16 cellular contexts compared by ENCODE assay signal in the genomic region with DNA sequence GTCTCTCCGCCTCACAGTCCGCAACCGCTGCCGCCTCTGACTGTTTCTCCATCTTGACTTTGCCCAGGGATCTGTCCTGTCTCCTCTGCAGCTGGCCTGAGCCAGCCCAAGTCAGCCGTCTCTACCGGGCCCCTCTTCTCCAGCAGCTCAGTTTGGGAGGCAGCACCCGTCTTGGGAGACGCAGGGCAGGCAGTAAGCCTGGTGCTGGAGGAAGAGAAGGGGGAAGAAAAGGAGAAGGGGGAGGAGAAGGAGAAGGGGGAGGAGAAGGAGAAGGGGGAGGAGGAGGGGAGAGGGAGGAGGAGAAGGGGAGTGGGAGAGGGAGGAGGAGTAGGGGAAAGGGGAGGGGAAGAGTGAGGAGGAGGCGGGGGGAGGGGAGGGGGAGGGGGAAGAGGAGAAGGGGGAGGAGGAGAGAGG. TPM values are rescaled to one million over a fixed set of nuclear protein-coding genes. Genes with fewer than 3 reads are reported as not detected.
DNase-seq lines count a peak whose midpoint lies in the region; ATAC-seq and TF ChIP-seq lines count a peak whose summit lies in the region.
"Had no signal": no experiment of that assay in that cellular context is flagged by ENCODE, and none has a peak within 500 bp of the region (broad histone marks: within the 10 kb centered on the region; RNA-seq: fewer than 3 reads in every experiment).

No MANE protein-coding gene starts in this region.

- no peaks in the 10 kb centered on the region for H3K9me3 Mint-ChIP-seq in GM23338
- H3K9me3 Mint-ChIP-seq: activated naive CD4-positive, alpha-beta T cell treated with anti-CD3 and anti-CD28 coated beads, Interleukin-2, amount 50 U/mL, for 24 hours had no signal

- H3K9me3 ChIP-seq in neuron (ENCODE audit: low read length) (no peaks in the 10 kb centered on the region), lower lobe of right lung (no peaks in the 10 kb centered on the region), thyroid gland (no peaks in the 10 kb centered on the region)
- H3K9me3 ChIP-seq: stomach had no signal

- H3K36me3 Mint-ChIP-seq in GM23338 (ENCODE audit: low read depth) = no peaks in the 10 kb centered on the region
- H3K36me3 Mint-ChIP-seq: activated naive CD4-positive, alpha-beta T cell treated with anti-CD3 and anti-CD28 coated beads, Interleukin-2, amount 50 U/mL, for 24 hours had no signal

- H3K9me2 ChIP-seq in GM23338 (ENCODE audit: insufficient read depth) = no peaks in the 10 kb centered on the region

- no peak for TF ChIP-seq POLR2A in thyroid gland (IDR thresholded peaks at IDR 0.05)

- peaks cover 11% of the 10 kb centered on the region; the same call in 1 of the 2 replicates for H3K4me1 ChIP-seq in GM23338 (ENCODE audit: insufficient read depth)
- H3K4me1 ChIP-seq in neuron (ENCODE audit: insufficient read depth, low read length) = peaks cover 12% of the 10 kb centered on the region
- H3K4me1 ChIP-seq in lower lobe of right lung = no peaks in the 10 kb centered on the region
- no peaks in the 10 kb centered on the region for H3K4me1 ChIP-seq in thyroid gland

- H3K4me3 ChIP-seq in GM23338 (peak overlapping the region; percentile 76), neuron (ENCODE audit: low read length) (peak overlapping the region; percentile 44), lower lobe of right lung (no peak overlapping the region), thyroid gland (replicated peaks in 1 of 3) (no peak overlapping the region)

- H3K36me3 ChIP-seq in GM23338 (ENCODE audit: insufficient read depth) (no peaks in the 10 kb centered on the region), neuron (ENCODE audit: insufficient read depth, low read length) (no peaks in the 10 kb centered on the region), lower lobe of right lung (no peaks in the 10 kb centered on the region), thyroid gland (no peaks in the 10 kb centered on the region)
- H3K36me3 ChIP-seq: stomach had no signal

- no peaks in the 10 kb centered on the region for H3K79me2 ChIP-seq in GM23338 (replicated peaks; ENCODE audit: insufficient read depth)

- peak overlapping the region; percentile 90 for H3K4me2 ChIP-seq in GM23338

- ATAC-seq in GM23338 = peak; percentile 86
- ATAC-seq in GM21367 (IDR thresholded peaks at IDR 0.05; ENCODE audit: unreplicated experiment) = no peak
- no peak for ATAC-seq in lower lobe of right lung
- no peak for ATAC-seq in HG03280 (IDR thresholded peaks at IDR 0.05; ENCODE audit: unreplicated experiment)
- ATAC-seq: activated CD4-positive, alpha-beta T cell treated with anti-CD3 and anti-CD28 coated beads for 36 hours had no signal

- H3K4me1 Mint-ChIP-seq in GM23338 = peaks cover 15% of the 10 kb centered on the region
- H3K4me1 Mint-ChIP-seq: activated CD4-positive, alpha-beta T cell treated with anti-CD3 and anti-CD28 coated beads for 36 hours; activated naive CD4-positive, alpha-beta T cell treated with anti-CD3 and anti-CD28 coated beads, Interleukin-2, amount 50 U/mL, for 24 hours had no signal

- peak overlapping the region; percentile 73 for H3K27ac Mint-ChIP-seq in GM23338
- H3K27ac Mint-ChIP-seq: activated CD4-positive, alpha-beta T cell treated with anti-CD3 and anti-CD28 coated beads for 36 hours; activated naive CD4-positive, alpha-beta T cell treated with anti-CD3 and anti-CD28 coated beads, Interleukin-2, amount 50 U/mL, for 24 hours had no signal

- H3K27ac ChIP-seq in GM23338 (ENCODE audit: low read depth) (no peak overlapping the region; the same call in 1 of the 2 replicates), angular gyrus (ENCODE audit: low read depth, low read length) (peak overlapping the region; percentile 10), lower lobe of right lung (no peak overlapping the region), thyroid gland (no peak overlapping the region)

- TF ChIP-seq CTCF in GM23338 (conservative IDR thresholded peaks at IDR 0.05; ENCODE audit: low read depth in 2 of 2) (no peak), lower lobe of right lung (IDR thresholded peaks at IDR 0.05) (no peak), thyroid gland (IDR thresholded peaks at IDR 0.05) (no peak)

- intact Hi-C loops in lower lobe of right lung (cut with DNase I) (no loop called here), thyroid gland (cut with DNase I) (no loop called here)

- H3K27me3 Mint-ChIP-seq in GM23338 (ENCODE audit: insufficient read depth, low read depth, poor library complexity) = peaks cover 17% of the 10 kb centered on the region

- H3K4me3 Mint-ChIP-seq in GM23338 = peak overlapping the region; percentile 71
- H3K4me3 Mint-ChIP-seq: activated CD4-positive, alpha-beta T cell treated with anti-CD3 and anti-CD28 coated beads for 36 hours; activated naive CD4-positive, alpha-beta T cell treated with anti-CD3 and anti-CD28 coated beads, Interleukin-2, amount 50 U/mL, for 24 hours had no signal

- DNase-seq in GM23338 (ENCODE audit: low spot score) (peak; percentile 72), iPS DF 4.7 (ENCODE audit: extremely low read depth, low spot score) (peak; percentile 36), lower lobe of right lung (no peak), thyroid gland (no peak)
- DNase-seq: activated CD4-positive, alpha-beta T cell treated with anti-CD3 and anti-CD28 coated beads for 36 hours; activated CD8-positive, alpha-beta memory T cell treated with anti-CD3 and anti-CD28 coated beads, Interleukin-2, amount 50 U/mL, for 48 hours; foreskin fibroblast; NK-92 treated with Interleukin-12 subunit alpha and Interleukin-12 subunit beta, amount 100 ng/mL, for 24 hours; SHP77 treated with DMSO at 0.1 percent for 48 hours; stomach; T-helper 2 cell had no signal

- WGBS in thyroid gland, 2 donors = 45 to 52% methylated on average over 9 of the region's 9 CpGs

- H4K20me1 ChIP-seq in GM23338 (replicated peaks; ENCODE audit: insufficient read depth) = no peaks in the 10 kb centered on the region

- H3F3A ChIP-seq in GM23338 (replicated peaks; ENCODE audit: low read depth) = no peaks in the 10 kb centered on the region

- H3K27me3 ChIP-seq in GM23338 (ENCODE audit: insufficient read depth) (no peaks in the 10 kb centered on the region), neuron (ENCODE audit: insufficient read depth, low read length) (no peaks in the 10 kb centered on the region), lower lobe of right lung (ENCODE audit: low read depth) (no peaks in the 10 kb centered on the region), thyroid gland (no peaks in the 10 kb centered on the region)

- H2AFZ ChIP-seq in GM23338 (peak overlapping the region; percentile 98), neuron (ENCODE audit: low read depth, low read length) (peak overlapping the region; percentile 7)

RNA-seq across cellular contexts. Expression of a gene that starts 36.0 kb away (rescaled TPM):
- 4.2 and 5.5 TPM in 2 replicates for total RNA-seq in GM23338 (2014; rRNA removed; shearing (Covaris generic))
- 1.3 and 1.8 TPM in 2 replicates for polyA plus RNA-seq in GM23338 (2016; fragmentation: Nextera tagmentation; extraction: Ambion mirVana)
- total RNA-seq in lower lobe of right lung = 0.92 TPM
- total RNA-seq in thyroid gland = 1 to 10 TPM; 1.2 to 4.6 (median 1.9) TPM

Comparison
In these comparisons a context has a peak if more than half of its experiments do, and no peak if none do; other contexts are left out.
1. DNase-seq: peak in GM23338 (single experiment) and iPS DF 4.7 (single experiment); none in lower lobe of right lung (single experiment) and thyroid gland (0 of 2).
2. H3K4me3 ChIP-seq: peak in GM23338 (single experiment) and neuron (single experiment); none in lower lobe of right lung (single experiment) and thyroid gland (0 of 3).